ENCODE assay signal across 8 cellular contexts in genomic region chr9:94084314-94084713, GRCh38. TPM values are rescaled to one million over a fixed set of nuclear protein-coding genes. Genes with fewer than 3 reads are reported as not detected.
DNase-seq lines count a peak whose midpoint lies in the region; ATAC-seq and TF ChIP-seq lines count a peak whose summit lies in the region.

A gene with protein sequence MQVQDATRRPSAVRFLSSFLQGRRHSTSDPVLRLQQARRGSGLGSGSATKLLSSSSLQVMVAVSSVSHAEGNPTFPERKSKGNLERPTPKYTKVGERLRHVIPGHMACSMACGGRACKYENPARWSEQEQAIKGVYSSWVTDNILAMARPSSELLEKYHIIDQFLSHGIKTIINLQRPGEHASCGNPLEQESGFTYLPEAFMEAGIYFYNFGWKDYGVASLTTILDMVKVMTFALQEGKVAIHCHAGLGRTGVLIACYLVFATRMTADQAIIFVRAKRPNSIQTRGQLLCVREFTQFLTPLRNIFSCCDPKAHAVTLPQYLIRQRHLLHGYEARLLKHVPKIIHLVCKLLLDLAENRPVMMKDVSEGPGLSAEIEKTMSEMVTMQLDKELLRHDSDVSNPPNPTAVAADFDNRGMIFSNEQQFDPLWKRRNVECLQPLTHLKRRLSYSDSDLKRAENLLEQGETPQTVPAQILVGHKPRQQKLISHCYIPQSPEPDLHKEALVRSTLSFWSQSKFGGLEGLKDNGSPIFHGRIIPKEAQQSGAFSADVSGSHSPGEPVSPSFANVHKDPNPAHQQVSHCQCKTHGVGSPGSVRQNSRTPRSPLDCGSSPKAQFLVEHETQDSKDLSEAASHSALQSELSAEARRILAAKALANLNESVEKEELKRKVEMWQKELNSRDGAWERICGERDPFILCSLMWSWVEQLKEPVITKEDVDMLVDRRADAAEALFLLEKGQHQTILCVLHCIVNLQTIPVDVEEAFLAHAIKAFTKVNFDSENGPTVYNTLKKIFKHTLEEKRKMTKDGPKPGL (plus strand): TSS chr9:94084464. CDS start chr9:94084531, 67 bp downstream.

- H3K27ac ChIP-seq in iPS DF 6.9 (ENCODE audit: low read length): no peak within 1 kb of the TSS
- H3K27ac ChIP-seq in thyroid gland: peak within 1 kb of the TSS; percentile 46 to 82 (median 50)
- no peak within 1 kb of the TSS for H3K27ac ChIP-seq in OCI-LY7 (ENCODE audit: low read depth, low read length, poor library complexity, severe bottlenecking)

- intact Hi-C loops in thyroid gland (cut with DNase I): no loop called here
- intact Hi-C loops in OCI-LY7 (cut with micrococcal nuclease; ENCODE audit: unreplicated experiment): no loop called here

- H3K36me3 ChIP-seq in iPS DF 6.9 (ENCODE audit: control insufficient read depth, insufficient read depth, low read length): no peaks in the 10 kb centered on the region
- no peaks in the 10 kb centered on the region for H3K36me3 ChIP-seq in thyroid gland
- H3K36me3 ChIP-seq in OCI-LY7 (ENCODE audit: insufficient read depth, low read length): no peaks in the 10 kb centered on the region

- H3K27me3 ChIP-seq in iPS DF 6.9 (ENCODE audit: control insufficient read depth, insufficient read depth, low read length) (no peaks in the 10 kb centered on the region), thyroid gland (no peaks in the 10 kb centered on the region)

- H3K79me2 ChIP-seq in OCI-LY7 (ENCODE audit: insufficient read depth, low read depth, low read length): no peaks in the 10 kb centered on the region

- TF ChIP-seq CTCF in astrocyte of the spinal cord (IDR thresholded peaks at IDR 0.05; ENCODE audit: low read depth, low read length) (no peak), thyroid gland (IDR thresholded peaks at IDR 0.05) (no peak), OCI-LY7 (conservative IDR thresholded peaks at IDR 0.05; ENCODE audit: low read length) (no peak)

- H3K9me3 ChIP-seq in iPS DF 6.9 (ENCODE audit: control insufficient read depth, insufficient read depth, low read length) (no peaks in the 10 kb centered on the region), thyroid gland (no peaks in the 10 kb centered on the region), OCI-LY7 (ENCODE audit: low read length) (no peaks in the 10 kb centered on the region)

- CTCF ChIA-PET in OCI-LY7 (lab: Charles Lee; ENCODE audit: unreplicated experiment): no interaction called here

- no peak within 1 kb of the TSS for H3K4me2 ChIP-seq in OCI-LY7 (ENCODE audit: low read length)

- H3K9me2 ChIP-seq in OCI-LY7 (ENCODE audit: insufficient read depth, low read length): no peaks in the 10 kb centered on the region

- in situ Hi-C loops in astrocyte of the spinal cord (cut with HindIII; ENCODE audit: low sequenced_read_pairs): no loop called here

- H3K4me3 ChIP-seq in astrocyte of the spinal cord (ENCODE audit: low read depth, low read length) (peak within 1 kb of the TSS; percentile 39), iPS DF 6.9 (ENCODE audit: low read length) (no peak within 1 kb of the TSS), thyroid gland (replicated peaks in 1 of 3) (no peak within 1 kb of the TSS), OCI-LY7 (ENCODE audit: low read depth, low read length, poor library complexity, severe bottlenecking) (no peak within 1 kb of the TSS)

- TF ChIP-seq POLR2A in thyroid gland (IDR thresholded peaks at IDR 0.05): no peak

- BruUV-seq in OCI-LY7 (replicated peaks; lab: Mats Ljungman, UMichigan): no TSS peak

- H3K4me1 ChIP-seq in iPS DF 6.9 (ENCODE audit: control insufficient read depth, insufficient read depth, low read length): peaks cover 2% of the 10 kb centered on the region; the same call in 1 of the 2 replicates
- H3K4me1 ChIP-seq in thyroid gland: peaks cover 37 to 44% of the 10 kb centered on the region in 2 donors
- H3K4me1 ChIP-seq in OCI-LY7 (ENCODE audit: insufficient read depth, low read length, poor library complexity, severe bottlenecking): no peaks in the 10 kb centered on the region

- no peak within 1 kb of the TSS for H2AFZ ChIP-seq in OCI-LY7 (ENCODE audit: low read length)

- POLR2A ChIA-PET in OCI-LY7 (lab: Charles Lee): interaction anchor here (1.6 kb wide), 1 partner anchor 9 kb away, joined by 5 read pairs; no protein-coding TSS in a partner anchor

- no peak for ATAC-seq in GM18909 (IDR thresholded peaks at IDR 0.05; ENCODE audit: poor library complexity, unreplicated experiment)

- DNase-seq in NCI-H748 (lab: John Stamatoyannopoulos, UW; ENCODE audit: unreplicated experiment) (peak; percentile 56), NCI-H748 treated with DMSO at 0.1 percent for 48 hours (lab: John Stamatoyannopoulos, UW) (no peak), astrocyte of the spinal cord (ENCODE audit: low read depth, low spot score) (peak; percentile 88), iPS DF 6.9 (ENCODE audit: low read depth, low spot score) (peak; percentile 33), thyroid gland (peak; percentile 30 to 34), GM19240 (ENCODE audit: insufficient read length, low spot score) (no peak), OCI-LY7 (ENCODE audit: low spot score) (no peak)

- no CpG with 5 or more reads among the region's 14 CpGs for WGBS in iPS DF 6.9 (ENCODE audit: insufficient coverage, insufficient read length)
- 50 to 64% methylated on average over 14 of the region's 14 CpGs for WGBS in thyroid gland, 2 donors

- no peaks in the 10 kb centered on the region for H4K20me1 ChIP-seq in OCI-LY7 (ENCODE audit: insufficient read depth, low read length)

RNA-seq across cellular contexts. Expression of the gene that starts here (rescaled TPM):
- 10 to 100 TPM in 3 of 4 donors, 1 to 10 TPM in 1; 7.5 to 25.2 (median 10.8) TPM for total RNA-seq in thyroid gland
- 2.9 and 3.6 TPM in 2 replicates for total RNA-seq in OCI-LY7 (2014; rRNA removed; shearing (Covaris generic))
- 5.0 and 7.0 TPM in 2 replicates for total RNA-seq in OCI-LY7 (2022)

Comparison
In these comparisons a context has a peak if more than half of its experiments do, and no peak if none do; other contexts are left out.
1. DNase-seq: peak in NCI-H748 (single experiment), astrocyte of the spinal cord (single experiment), iPS DF 6.9 (single experiment) and thyroid gland (2 of 2); none in NCI-H748 treated with DMSO at 0.1 percent for 48 hours (single experiment), GM19240 (single experiment) and OCI-LY7 (single experiment).
2. H3K27ac ChIP-seq: peak in thyroid gland (3 of 3); none in iPS DF 6.9 (single experiment) and OCI-LY7 (single experiment).